Comparison of ENCODE assay signal across 8 cellular contexts in genomic region chr21:39350094-39351006, GRCh38. TPM values are rescaled to one million over a fixed set of nuclear protein-coding genes. Genes with fewer than 3 reads are reported as not detected.
A peak's percentile ranks its signal among the peaks of the same experiment; 100 is the strongest.
DNase-seq lines count a peak whose midpoint lies in the region; ATAC-seq, FAIRE-seq and TF ChIP-seq lines count a peak whose summit lies in the region.

No MANE protein-coding gene starts in this region.

- H3K4me1 ChIP-seq in CD8-positive, alpha-beta memory T cell (ENCODE audit: insufficient read depth, low read length), result peaks cover 31% of the 10 kb centered on the region
- H3K4me1 ChIP-seq in H1 (replicated peaks in 1 of 4; ENCODE audit: control insufficient read depth in 3 of 4, insufficient read depth in 4 of 4, low read length in 3 of 4), result peaks cover 3 to 15% (median 9%) of the 10 kb centered on the region in 4 experiments; a peak in 6 of 7 replicates
- H3K4me1 ChIP-seq in neuron (ENCODE audit: insufficient read depth, low read length), result peaks cover 17% of the 10 kb centered on the region

- H4K8ac ChIP-seq in H1 (ENCODE audit: extremely low read depth, insufficient read depth, low read length), result 0 out of 2 replicates have a peak overlapping the region, but pooled peaks have one; percentile 87

- WGBS in H1 (ENCODE audit: extremely low coverage in 1 of 2, insufficient coverage in 1 of 2, insufficient read length in 1 of 2, insufficient replicate concordance in 2 of 2, low coverage in 1 of 2, low lambda C conversion rate in 2 of 2, missing lambda C conversion rate in 1 of 2), 2 experiments, result 76% methylated on average over 19 of the region's 19 CpGs; no CpG with 5 or more reads in 1 of the 2 experiments

- H3K18ac ChIP-seq in H1 (ENCODE audit: extremely low read depth, low read length), result 0 out of 2 replicates have a peak overlapping the region, but pooled peaks have one; percentile 68

- H2AK5ac ChIP-seq in H1 (ENCODE audit: low read depth, low read length), result peak overlapping the region; percentile 26; the same call in 1 of the 2 replicates

- H3K4me3 ChIP-seq in CD8-positive, alpha-beta memory T cell (ENCODE audit: low read length), result peak overlapping the region; percentile 97
- H3K4me3 ChIP-seq in H1 (ENCODE audit: extremely low read depth in 1 of 4, insufficient read depth in 2 of 4, low read depth in 3 of 4, low read length in 4 of 4), result peak overlapping the region; percentile 57 to 81 (median 68); a peak in 6 of 8 replicates
- H3K4me3 ChIP-seq in neuron (ENCODE audit: low read length), result peak overlapping the region; percentile 52

- H3K23me2 ChIP-seq in H1 (ENCODE audit: low read depth, low read length), result peaks cover 3% of the 10 kb centered on the region

- no peak overlapping the region for H2AFZ ChIP-seq in H1 (ENCODE audit: low read length)
- peak overlapping the region; percentile 50 for H2AFZ ChIP-seq in neuron (ENCODE audit: low read depth, low read length)

- peaks cover 0 to 31% (median 6%) of the 10 kb centered on the region in 3 donors for H3K36me3 Mint-ChIP-seq in CD8-positive, alpha-beta memory T cell

- no peak overlapping the region for H3K23ac ChIP-seq in H1 (ENCODE audit: insufficient read length)

- H3K27ac Mint-ChIP-seq in CD8-positive, alpha-beta memory T cell, result peak overlapping the region; percentile 97 to 99 (median 98)

- H3K27me3 ChIP-seq in CD8-positive, alpha-beta memory T cell (ENCODE audit: insufficient read depth, low read length, poor library complexity, severe bottlenecking), result no peaks in the 10 kb centered on the region
- H3K27me3 ChIP-seq in H1 (replicated peaks in 1 of 4; ENCODE audit: control insufficient read depth in 3 of 4, extremely low read depth in 1 of 4, insufficient read depth in 3 of 4, low read length in 3 of 4) (no peaks in the 10 kb centered on the region), neuron (ENCODE audit: insufficient read depth, low read length) (peaks cover 2% of the 10 kb centered on the region)

- ATAC-seq in GM18909 (IDR thresholded peaks at IDR 0.05; ENCODE audit: poor library complexity, unreplicated experiment) (no peak), HG02852 (IDR thresholded peaks at IDR 0.05; ENCODE audit: unreplicated experiment) (no peak)

- FAIRE-seq in H1 (lab: Jason Lieb, UNC), result no peak

- H4K20me1 ChIP-seq in H1 (replicated peaks in 1 of 2; ENCODE audit: control insufficient read depth in 1 of 2, insufficient read depth in 2 of 2, low read length in 2 of 2), result peaks cover 8 to 11% of the 10 kb centered on the region in 2 experiments

- H3K27me3 Mint-ChIP-seq in CD8-positive, alpha-beta memory T cell, result peaks cover 7 to 9% of the 10 kb centered on the region in 2 donors

- H3K36me3 ChIP-seq in CD8-positive, alpha-beta memory T cell (ENCODE audit: insufficient read depth, low read length), result peaks cover 10% of the 10 kb centered on the region
- H3K36me3 ChIP-seq in H1 (ENCODE audit: control insufficient read depth in 2 of 4, insufficient read depth in 4 of 4, low read length in 3 of 4) (peaks cover 8 to 26% (median 11%) of the 10 kb centered on the region in 4 experiments), neuron (ENCODE audit: insufficient read depth, low read length) (peaks cover 22% of the 10 kb centered on the region)

- no peak overlapping the region for H4K5ac ChIP-seq in H1 (ENCODE audit: insufficient read length, low read depth, low read length)

- TF ChIP-seq CTCF in H1 (IDR thresholded peaks at IDR 0.05; ENCODE audit: control extremely low read depth in 1 of 3, insufficient read depth in 1 of 3, low read depth in 1 of 3, low read length in 3 of 3), result no peak

- no peak overlapping the region for H3K14ac ChIP-seq in H1 (ENCODE audit: insufficient read length)

- no peak overlapping the region for H3K4ac ChIP-seq in H1 (replicated peaks; ENCODE audit: insufficient read length, low read depth, low read length)

- no peaks in the 10 kb centered on the region for H3K9me3 ChIP-seq in CD8-positive, alpha-beta memory T cell (ENCODE audit: low read length)
- H3K9me3 ChIP-seq in H1 (ENCODE audit: insufficient read depth in 2 of 2, low read depth in 1 of 2, low read length in 1 of 2) (no peaks in the 10 kb centered on the region), neuron (ENCODE audit: low read length) (peaks cover 2% of the 10 kb centered on the region)

- H2BK120ac ChIP-seq in H1 (replicated peaks; ENCODE audit: low read depth, low read length), result no peak overlapping the region

- peak overlapping the region; percentile 93 to 99 (median 95) for H3K4me3 Mint-ChIP-seq in CD8-positive, alpha-beta memory T cell

- no peak overlapping the region for H2BK12ac ChIP-seq in H1 (ENCODE audit: low read depth, low read length)

- H2BK15ac ChIP-seq in H1 (ENCODE audit: low read length), result no peak overlapping the region

- no peak for TF ChIP-seq RAD21 in H1 (IDR thresholded peaks at IDR 0.05 in 1 of 2, conservative IDR thresholded peaks at IDR 0.05 in 1 of 2; ENCODE audit: low read depth in 2 of 2, low read length in 2 of 2)

- peaks cover 0 to 2% (median 0%) of the 10 kb centered on the region in 5 donors for H3K9me3 Mint-ChIP-seq in CD8-positive, alpha-beta memory T cell

- H3K4me2 ChIP-seq in H1 (ENCODE audit: insufficient read depth in 1 of 2, low read depth in 2 of 2, low read length in 2 of 2), result peak overlapping the region; percentile 67 to 68

- peak overlapping the region; percentile 92 for H3K27ac ChIP-seq in CD8-positive, alpha-beta memory T cell (ENCODE audit: low read depth, low read length)
- no peak overlapping the region for H3K27ac ChIP-seq in H1 (ENCODE audit: low read depth, low read length)

- H3K56ac ChIP-seq in H1 (replicated peaks; ENCODE audit: insufficient read length, low read depth, low read length), result no peak overlapping the region

- H3K79me2 ChIP-seq in H1 (ENCODE audit: control insufficient read depth in 1 of 2, insufficient read depth in 2 of 2, low read length in 2 of 2), result peaks cover 10 to 29% of the 10 kb centered on the region in 2 experiments

- no peak for DNase-seq in CD8-positive, alpha-beta memory T cell
- peak; percentile 51 for DNase-seq in OCI-M1 (lab: John Stamatoyannopoulos, UW)
- DNase-seq in H1 (ENCODE audit: low read depth in 1 of 2, low spot score in 2 of 2), result no peak
- no peak for DNase-seq in activated gamma-delta T cell (lab: John Stamatoyannopoulos, UW)
- no peak for DNase-seq in ureter (ENCODE audit: low spot score)

- TF ChIP-seq POLR2A in H1 (IDR thresholded peaks at IDR 0.05; ENCODE audit: control extremely low read depth in 1 of 2, low read depth in 2 of 2, low read length in 2 of 2), result no peak

- no peak overlapping the region; a peak in 1 of 7 replicates for H3K9ac ChIP-seq in H1 (replicated peaks in 1 of 4; ENCODE audit: extremely low read depth in 1 of 4, low read depth in 3 of 4, low read length in 3 of 4)

- H3K79me1 ChIP-seq in H1 (ENCODE audit: low read depth, low read length), result no peaks in the 10 kb centered on the region; the same call in 1 of the 2 replicates

- POLR2A ChIA-PET in CD8-positive, alpha-beta memory T cell (lab: Charles Lee), result interaction anchor here (1.0 to 5.2 kb wide), 3 partner anchors 30 to 167 kb away, joined by 4 to 88 read pairs (median 8); partner anchors contain the start of genes BRWD1 and PSMG1
- POLR2A ChIA-PET in H1 (lab: Charles Lee; ENCODE audit: partially characterized antibody), result interaction anchor here (0.6 to 5.2 kb wide), 14 partner anchors 11 to 167 kb away, joined by 3 to 89 read pairs (median 8); partner anchors contain the start of genes BRWD1 and PSMG1

- H4K91ac ChIP-seq in H1 (replicated peaks; ENCODE audit: insufficient read length, low read length), result no peak overlapping the region

- H2BK20ac ChIP-seq in H1 (ENCODE audit: low read length), result no peak overlapping the region

- H3K4me1 Mint-ChIP-seq in CD8-positive, alpha-beta memory T cell, result peaks cover 27 to 34% (median 32%) of the 10 kb centered on the region in 3 donors

- CTCF ChIA-PET in CD8-positive, alpha-beta memory T cell (lab: Charles Lee), result interaction anchor here (1.1 to 5.0 kb wide), 4 partner anchors 26 to 64 kb away, joined by 3 to 30 read pairs (median 4); partner anchors contain the start of gene BRWD1
- CTCF ChIA-PET in H1 (lab: Charles Lee; ENCODE audit: partially characterized antibody), result no interaction called here

- TF ChIP-seq EP300 in H1 (IDR thresholded peaks at IDR 0.05; ENCODE audit: borderline replicate concordance in 1 of 2, low read depth in 2 of 2, low read length in 2 of 2), result no peak

- peak overlapping the region; percentile 79 for H2BK5ac ChIP-seq in H1 (ENCODE audit: low read depth, low read length)

TF ChIP-seq in H1, 55 proteins besides CTCF, POLR2A, EP300 and RAD21 (continues in another document):
- TF ChIP-seq BCL11A (IDR thresholded peaks at IDR 0.05; ENCODE audit: low read depth in 2 of 2, low read length in 2 of 2) (no peak), GTF2F1 (IDR thresholded peaks at IDR 0.05; ENCODE audit: borderline replicate concordance, low read depth, low read length) (no peak)

RNA-seq across cellular contexts. Expression of gene HMGN1, which starts 1.5 kb away (rescaled TPM):
- 100 to 1,000 TPM; 420 to 421 TPM for total RNA-seq in CD8-positive, alpha-beta memory T cell
- polyA plus RNA-seq in CD8-positive, alpha-beta memory T cell, result 201 TPM
- total RNA-seq in H1 (2021; fragmentation: NEBNext Ultra II Directional; extraction: Animal tissue kit (Norgen Biotek cat#: 25700)), result 505 and 530 TPM in 2 replicates
- 146 and 279 TPM in 2 replicates for polyA plus RNA-seq in H1 (2011; rRNA removed)
- polyA plus RNA-seq in H1 (2011; cell fraction: cytosol; rRNA removed), result 336 TPM
- polyA plus RNA-seq in H1 (2011; cell fraction: nucleus; rRNA removed), result 72.7 TPM
- polyA plus RNA-seq in H1 (2012, experiment 1 of 2), result 291 to 554 TPM (median 407 TPM) in 4 replicates
- 88.6 TPM for polyA plus RNA-seq in H1 (2012, experiment 2 of 2)
- polyA plus RNA-seq in H1 (2013, experiment 1 of 2), result 433 TPM
- polyA plus RNA-seq in H1 (2013, experiment 2 of 2), result 457 TPM
- polyA minus RNA-seq in H1 (2011; rRNA and poly(A)+ RNA removed), result 41.6 and 46.0 TPM in 2 replicates
- 111 TPM for polyA minus RNA-seq in H1 (2011; cell fraction: cytosol; rRNA and poly(A)+ RNA removed)
- 83.1 TPM for polyA minus RNA-seq in H1 (2011; cell fraction: nucleus; rRNA and poly(A)+ RNA removed)
- total RNA-seq in ureter, result 225 TPM

RNA-seq across cellular contexts. Expression of gene BRWD1, which starts 36.9 kb away (rescaled TPM):
- 10 to 100 TPM; 23.5 to 25.8 TPM for total RNA-seq in CD8-positive, alpha-beta memory T cell
- polyA plus RNA-seq in CD8-positive, alpha-beta memory T cell, result 37.3 TPM
- total RNA-seq in H1 (2021; fragmentation: NEBNext Ultra II Directional; extraction: Animal tissue kit (Norgen Biotek cat#: 25700)), result 45.2 and 47.3 TPM in 2 replicates
- polyA plus RNA-seq in H1 (2011; rRNA removed), result 7.0 and 9.3 TPM in 2 replicates
- 12.8 TPM for polyA plus RNA-seq in H1 (2011; cell fraction: cytosol; rRNA removed)
- 6.4 TPM for polyA plus RNA-seq in H1 (2011; cell fraction: nucleus; rRNA removed)
- 7.6 to 14.8 TPM (median 10.5 TPM) in 4 replicates for polyA plus RNA-seq in H1 (2012, experiment 1 of 2)
- polyA plus RNA-seq in H1 (2012, experiment 2 of 2), result 2.0 TPM
- 11.6 TPM for polyA plus RNA-seq in H1 (2013, experiment 1 of 2)
- 10.6 TPM for polyA plus RNA-seq in H1 (2013, experiment 2 of 2)
- 51.2 and 69.2 TPM in 2 replicates for polyA minus RNA-seq in H1 (2011; rRNA and poly(A)+ RNA removed)
- polyA minus RNA-seq in H1 (2011; cell fraction: cytosol; rRNA and poly(A)+ RNA removed), result 29.4 TPM
- 132 TPM for polyA minus RNA-seq in H1 (2011; cell fraction: nucleus; rRNA and poly(A)+ RNA removed)
- 63.9 TPM for total RNA-seq in ureter
